ENCODE assay signal across 15 cellular contexts in the genomic region with DNA sequence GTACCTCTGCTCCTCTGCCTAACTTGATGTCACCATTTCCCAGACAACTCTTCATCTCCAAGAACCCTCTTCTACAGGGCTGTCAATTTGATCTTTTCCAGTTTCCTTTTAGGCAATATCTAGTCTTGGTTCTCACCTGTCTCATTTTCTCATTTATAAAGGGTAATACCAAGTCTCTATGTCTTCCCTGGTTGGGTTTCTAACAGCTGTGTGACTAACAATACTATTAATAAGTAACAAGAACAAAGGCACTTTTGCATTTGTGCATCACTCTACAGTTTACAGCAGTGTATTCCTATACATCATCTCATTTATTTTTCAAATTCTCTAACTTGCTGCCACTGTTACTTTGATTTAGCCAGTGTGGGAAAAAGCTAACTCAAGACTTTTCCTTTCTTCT.
"Had no signal": no experiment of that assay in that cellular context is flagged by ENCODE, and none has a peak within 500 bp of the region (broad histone marks: within the 10 kb centered on the region; RNA-seq: fewer than 3 reads in every experiment).

No MANE protein-coding gene starts in this region.

- H3K4me3 Mint-ChIP-seq: activated naive CD4-positive, alpha-beta T cell treated with anti-CD3 and anti-CD28 coated beads, Interleukin-2, amount 50 U/mL, for 24 hours; naive thymus-derived CD4-positive, alpha-beta T cell; stimulated activated naive B cell treated with anti-CD40 and anti-IgM and Interleukin-4, amounts not matched to agents 10 μg/mL and 1 μg/mL and 100 μg/mL, for 72 hours had no signal

- ATAC-seq: esophagus mucosa; naive thymus-derived CD4-positive, alpha-beta T cell; stimulated activated naive B cell treated with anti-CD40 and anti-IgM and Interleukin-4, amounts not matched to agents 10 μg/mL and 1 μg/mL and 100 μg/mL, for 72 hours had no signal

- H3K9me3 ChIP-seq: adrenal gland, left ventricle myocardium inferior, thyroid gland had no signal

- H3K4me3 ChIP-seq: adrenal gland, cardiac muscle cell, left ventricle myocardium inferior, thyroid gland had no signal

- H3K27me3 Mint-ChIP-seq: activated naive CD4-positive, alpha-beta T cell treated with anti-CD3 and anti-CD28 coated beads, Interleukin-2, amount 50 U/mL, for 24 hours; stimulated activated naive B cell treated with anti-CD40 and anti-IgM and Interleukin-4, amounts not matched to agents 10 μg/mL and 1 μg/mL and 100 μg/mL, for 72 hours had no signal

- H3K27ac ChIP-seq: adrenal gland, cardiac muscle cell, left ventricle myocardium inferior, thyroid gland had no signal

- H3K36me3 Mint-ChIP-seq: activated naive CD4-positive, alpha-beta T cell treated with anti-CD3 and anti-CD28 coated beads, Interleukin-2, amount 50 U/mL, for 24 hours; naive thymus-derived CD4-positive, alpha-beta T cell; stimulated activated naive B cell treated with anti-CD40 and anti-IgM and Interleukin-4, amounts not matched to agents 10 μg/mL and 1 μg/mL and 100 μg/mL, for 72 hours had no signal

- H3K27ac Mint-ChIP-seq: activated naive CD4-positive, alpha-beta T cell treated with anti-CD3 and anti-CD28 coated beads, Interleukin-2, amount 50 U/mL, for 24 hours; naive thymus-derived CD4-positive, alpha-beta T cell; stimulated activated naive B cell treated with anti-CD40 and anti-IgM and Interleukin-4, amounts not matched to agents 10 μg/mL and 1 μg/mL and 100 μg/mL, for 72 hours had no signal

- H3K4me1 ChIP-seq: adrenal gland, left ventricle myocardium inferior, thyroid gland had no signal

- H3K4me1 Mint-ChIP-seq: activated naive CD4-positive, alpha-beta T cell treated with anti-CD3 and anti-CD28 coated beads, Interleukin-2, amount 50 U/mL, for 24 hours; naive thymus-derived CD4-positive, alpha-beta T cell had no signal

- H3K9me3 Mint-ChIP-seq: stimulated activated naive B cell treated with anti-CD40 and anti-IgM and Interleukin-4, amounts not matched to agents 10 μg/mL and 1 μg/mL and 100 μg/mL, for 72 hours had no signal

- H3K27me3 ChIP-seq: adrenal gland, cardiac muscle cell, thyroid gland had no signal

- DNase-seq: activated CD4-positive, CD25-positive, alpha-beta regulatory T cell treated with anti-CD3 and anti-CD28 coated beads, Interleukin-2, amount 50 U/mL, for 72 hours; activated effector memory CD4-positive, alpha-beta T cell treated with Interleukin-2 at 50 U/mL for 16 hours; activated T-cell treated with anti-CD3 and anti-CD28 coated beads, Interleukin-2, amount 50 U/mL, for 1 hour; adrenal gland; hypothalamus; kidney; left ventricle myocardium inferior; naive thymus-derived CD4-positive, alpha-beta T cell; posterior cingulate gyrus; stimulated activated CD4-positive, alpha-beta T cell treated with anti-CD3 and anti-CD28 coated beads, Interleukin-2, amount 100 ng/mL, for 48 hours; stimulated activated naive B cell treated with anti-CD40 and anti-IgM and Interleukin-4, amounts not matched to agents 10 μg/mL and 1 μg/mL and 100 μg/mL, for 72 hours; thyroid gland had no signal

- H3K36me3 ChIP-seq: adrenal gland, cardiac muscle cell, left ventricle myocardium inferior, thyroid gland had no signal
